Comparison of ENCODE assay signal across 17 cellular contexts in genomic region chr5:38376404-38376803, GRCh38.
DNase-seq lines count a peak whose midpoint lies in the region; ATAC-seq and TF ChIP-seq lines count a peak whose summit lies in the region.
"Had no signal": no experiment of that assay in that cellular context is flagged by ENCODE, and none has a peak within 500 bp of the region (broad histone marks: within the 10 kb centered on the region; RNA-seq: fewer than 3 reads in every experiment).

No MANE protein-coding gene starts in this region.

- ATAC-seq in activated T-cell treated with anti-CD3 and anti-CD28 coated beads, Interleukin-2, amount 50 U/mL, for 4 hours, result no peak
- ATAC-seq in activated T-cell treated with anti-CD3 and anti-CD28 coated beads, Interleukin-2, amount 50 U/mL, for 72 hours (replicated peaks in 1 of 2), result no peak
- ATAC-seq in CD4-positive, alpha-beta T cell (ENCODE audit: poor library complexity), result no peak
- ATAC-seq: A549, HepG2 had no signal

- H3K27me3 Mint-ChIP-seq in activated T-cell treated with anti-CD3 and anti-CD28 coated beads, Interleukin-2, amount 50 U/mL, for 4 hours (ENCODE audit: low read depth), result peaks cover 30% of the 10 kb centered on the region
- peaks cover 24% of the 10 kb centered on the region for H3K27me3 Mint-ChIP-seq in activated T-cell treated with anti-CD3 and anti-CD28 coated beads, Interleukin-2, amount 50 U/mL, for 72 hours (ENCODE audit: low read depth)
- H3K27me3 Mint-ChIP-seq in CD4-positive, alpha-beta T cell, result peaks cover 67% of the 10 kb centered on the region
- H3K27me3 Mint-ChIP-seq in endodermal cell (ENCODE audit: insufficient read depth), result no peaks in the 10 kb centered on the region

- CTCF ChIA-PET in CD4-positive, alpha-beta T cell (lab: Charles Lee), result no interaction called here

- POLR2A ChIA-PET in CD4-positive, alpha-beta T cell (lab: Charles Lee), result interaction anchor here (1.3 kb wide), 1 partner anchor 9 kb away, joined by 3 read pairs; no protein-coding TSS in a partner anchor

- no peak for DNase-seq in activated T-cell treated with anti-CD3 and anti-CD28 coated beads, Interleukin-2, amount 50 U/mL, for 4 hours
- DNase-seq in activated T-cell treated with anti-CD3 and anti-CD28 coated beads, Interleukin-2, amount 50 U/mL, for 72 hours, result no peak
- no peak for DNase-seq in CD4-positive, alpha-beta T cell
- DNase-seq in endodermal cell (no peak), T1000 (lab: John Stamatoyannopoulos, UW) (no peak), ovary (no peak), ureter (ENCODE audit: low spot score) (no peak)
- DNase-seq: AML-193; Calu3; CD4-positive, alpha-beta memory T cell; GM23248 had no signal

- no peaks in the 10 kb centered on the region for H3K9me3 ChIP-seq in CD4-positive, alpha-beta T cell (ENCODE audit: control insufficient read depth, low read length)
- no peaks in the 10 kb centered on the region for H3K9me3 ChIP-seq in KOPT-K1 (ENCODE audit: insufficient read depth, low read length, poor library complexity, severe bottlenecking)
- H3K9me3 ChIP-seq in endodermal cell (ENCODE audit: control insufficient read depth, low read length), result no peaks in the 10 kb centered on the region
- H3K9me3 ChIP-seq in ovary, result no peaks in the 10 kb centered on the region
- H3K9me3 ChIP-seq: A549, HAP-1 had no signal

- no peak for TF ChIP-seq POLR2A in ovary (IDR thresholded peaks at IDR 0.05)

- H3K4me3 ChIP-seq in endodermal cell (ENCODE audit: low read length) (no peak overlapping the region), ovary (no peak overlapping the region)
- H3K4me3 ChIP-seq: A549, GM23248, HAP-1 had no signal

- H3K36me3 ChIP-seq in KOPT-K1 (ENCODE audit: insufficient read depth, low read length), result no peaks in the 10 kb centered on the region
- H3K36me3 ChIP-seq in endodermal cell (ENCODE audit: control insufficient read depth, insufficient read depth, low read length), result no peaks in the 10 kb centered on the region
- no peaks in the 10 kb centered on the region for H3K36me3 ChIP-seq in ovary
- H3K36me3 ChIP-seq: HAP-1 had no signal

- H3K27ac ChIP-seq in CD4-positive, alpha-beta T cell (ENCODE audit: low read depth, low read length), result no peak overlapping the region
- H3K27ac ChIP-seq in KOPT-K1 (ENCODE audit: low read depth, low read length, poor library complexity, severe bottlenecking) (peak overlapping the region; percentile 85), endodermal cell (ENCODE audit: low read depth, low read length) (no peak overlapping the region), ovary (no peak overlapping the region)
- H3K27ac ChIP-seq: 22Rv1, A549, C4-2B, GM23248 had no signal

- H3K9ac ChIP-seq in endodermal cell (ENCODE audit: extremely low read depth, low read length, poor library complexity, severe bottlenecking), result no peak overlapping the region
- H3K9ac ChIP-seq: GM23248 had no signal

- H3K36me3 Mint-ChIP-seq in activated T-cell treated with anti-CD3 and anti-CD28 coated beads, Interleukin-2, amount 50 U/mL, for 4 hours (ENCODE audit: insufficient read depth), result no peaks in the 10 kb centered on the region
- H3K36me3 Mint-ChIP-seq in activated T-cell treated with anti-CD3 and anti-CD28 coated beads, Interleukin-2, amount 50 U/mL, for 72 hours (ENCODE audit: insufficient read depth in 2 of 2), result no peaks in the 10 kb centered on the region
- no peaks in the 10 kb centered on the region for H3K36me3 Mint-ChIP-seq in CD4-positive, alpha-beta T cell (ENCODE audit: low read depth)
- no peaks in the 10 kb centered on the region for H3K36me3 Mint-ChIP-seq in endodermal cell (ENCODE audit: low read depth)
- H3K36me3 Mint-ChIP-seq: CD4-positive, alpha-beta memory T cell had no signal

- H3K4me3 Mint-ChIP-seq in activated T-cell treated with anti-CD3 and anti-CD28 coated beads, Interleukin-2, amount 50 U/mL, for 4 hours, result peak overlapping the region; percentile 10
- no peak overlapping the region for H3K4me3 Mint-ChIP-seq in activated T-cell treated with anti-CD3 and anti-CD28 coated beads, Interleukin-2, amount 50 U/mL, for 72 hours
- peak overlapping the region; percentile 42 for H3K4me3 Mint-ChIP-seq in CD4-positive, alpha-beta T cell
- no peak overlapping the region for H3K4me3 Mint-ChIP-seq in endodermal cell

- 78 to 90% methylated on average over 2 of the region's 2 CpGs for WGBS in endodermal cell (ENCODE audit: insufficient coverage in 1 of 2, insufficient read length in 1 of 2), 2 experiments
- 95 to 96% (median 95%) methylated on average over 2 of the region's 2 CpGs for WGBS in ovary, 3 donors

- no peak overlapping the region for H3K27ac Mint-ChIP-seq in activated T-cell treated with anti-CD3 and anti-CD28 coated beads, Interleukin-2, amount 50 U/mL, for 72 hours
- no peak overlapping the region for H3K27ac Mint-ChIP-seq in CD4-positive, alpha-beta T cell
- peak overlapping the region; percentile 53 for H3K27ac Mint-ChIP-seq in endodermal cell
- H3K27ac Mint-ChIP-seq: CD4-positive, alpha-beta memory T cell had no signal

- H3K27me3 ChIP-seq in CD4-positive, alpha-beta T cell (ENCODE audit: control insufficient read depth, insufficient read depth, low read length), result peaks cover 21% of the 10 kb centered on the region
- H3K27me3 ChIP-seq in endodermal cell (ENCODE audit: control insufficient read depth, insufficient read depth, low read length, poor library complexity, severe bottlenecking) (no peaks in the 10 kb centered on the region), ovary (no peaks in the 10 kb centered on the region)

- H3K4me1 Mint-ChIP-seq in activated T-cell treated with anti-CD3 and anti-CD28 coated beads, Interleukin-2, amount 50 U/mL, for 4 hours (ENCODE audit: low read depth), result peaks cover 3% of the 10 kb centered on the region
- H3K4me1 Mint-ChIP-seq in activated T-cell treated with anti-CD3 and anti-CD28 coated beads, Interleukin-2, amount 50 U/mL, for 72 hours (ENCODE audit: low read depth), result peaks cover 32% of the 10 kb centered on the region
- peaks cover 11% of the 10 kb centered on the region for H3K4me1 Mint-ChIP-seq in CD4-positive, alpha-beta T cell (ENCODE audit: low read depth)
- peaks cover 73% of the 10 kb centered on the region for H3K4me1 Mint-ChIP-seq in endodermal cell

- intact Hi-C loops in CD4-positive, alpha-beta T cell (cut with DNase I, micrococcal nuclease), result no loop called here
- intact Hi-C loops in ovary (cut with DNase I), result loop anchor here in 1 of 4 donors (10.0 kb wide), 1 partner anchor 122 kb away; the partner anchor contains the start of gene EGFLAM

- no peak for TF ChIP-seq CTCF in CD4-positive, alpha-beta T cell (IDR thresholded peaks at IDR 0.05)
- TF ChIP-seq CTCF in endodermal cell (conservative IDR thresholded peaks at IDR 0.05) (no peak), ovary (IDR thresholded peaks at IDR 0.05) (no peak)

- H3K4me1 ChIP-seq in endodermal cell (ENCODE audit: control insufficient read depth, insufficient read depth, low read length), result peaks cover 41% of the 10 kb centered on the region
- H3K4me1 ChIP-seq in ovary (ENCODE audit: insufficient read depth), result peaks cover 9% of the 10 kb centered on the region
- H3K4me1 ChIP-seq: A549, HAP-1 had no signal

- TF ChIP-seq EP300 in ovary (IDR thresholded peaks at IDR 0.05), result no peak

- no peaks in the 10 kb centered on the region for H3K9me3 Mint-ChIP-seq in activated T-cell treated with anti-CD3 and anti-CD28 coated beads, Interleukin-2, amount 50 U/mL, for 4 hours
- H3K9me3 Mint-ChIP-seq in activated T-cell treated with anti-CD3 and anti-CD28 coated beads, Interleukin-2, amount 50 U/mL, for 72 hours, result no peaks in the 10 kb centered on the region
- no peaks in the 10 kb centered on the region for H3K9me3 Mint-ChIP-seq in CD4-positive, alpha-beta T cell
- no peaks in the 10 kb centered on the region for H3K9me3 Mint-ChIP-seq in endodermal cell

Comparison
In these comparisons a context has a peak if more than half of its experiments do, and no peak if none do; other contexts are left out.
1. H3K4me3 Mint-ChIP-seq: peak in activated T-cell treated with anti-CD3 and anti-CD28 coated beads, Interleukin-2, amount 50 U/mL, for 4 hours (single experiment) and CD4-positive, alpha-beta T cell (single experiment); none in activated T-cell treated with anti-CD3 and anti-CD28 coated beads, Interleukin-2, amount 50 U/mL, for 72 hours (0 of 2) and endodermal cell (single experiment).